In the genomic region with DNA sequence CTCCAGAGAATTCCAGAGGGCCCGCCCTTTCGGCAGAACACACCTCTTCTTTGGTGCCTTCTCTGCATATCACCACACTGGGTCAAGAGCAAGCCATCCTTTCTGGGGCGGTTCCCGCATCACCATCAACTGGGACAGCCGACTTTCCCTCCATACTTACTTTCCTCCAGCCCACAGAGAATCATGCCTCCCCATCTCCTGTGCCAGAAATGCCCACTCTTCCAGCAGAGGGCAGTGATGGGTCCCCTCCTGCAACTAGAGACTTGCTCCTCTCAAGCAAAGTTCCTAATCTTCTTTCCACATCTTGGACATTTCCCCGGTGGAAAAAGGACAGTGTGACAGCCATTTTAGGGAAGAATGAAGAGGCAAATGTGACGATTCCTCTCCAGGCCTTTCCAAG, we compare ENCODE assay signal across 8 cellular contexts.
A peak's percentile ranks its signal among the peaks of the same experiment; 100 is the strongest.
DNase-seq lines count a peak whose midpoint lies in the region; ATAC-seq and TF ChIP-seq lines count a peak whose summit lies in the region.

No MANE protein-coding gene starts in this region.

- no peak overlapping the region for H3K4me2 ChIP-seq in GM23248 (ENCODE audit: unreplicated experiment)

- H3K27me3 ChIP-seq in CD4-positive, alpha-beta T cell (ENCODE audit: control insufficient read depth, insufficient read depth, low read length), result peaks cover 14% of the 10 kb centered on the region
- H3K27me3 ChIP-seq in GM23248 (replicated peaks; ENCODE audit: insufficient read depth), result no peaks in the 10 kb centered on the region
- no peaks in the 10 kb centered on the region for H3K27me3 ChIP-seq in kidney epithelial cell (ENCODE audit: control insufficient read depth, insufficient read depth, low read length)

- H3K4me3 ChIP-seq in GM23248, result no peak overlapping the region
- no peak overlapping the region for H3K4me3 ChIP-seq in kidney epithelial cell (ENCODE audit: low read depth, low read length)

- peak in 7 of 10 experiments; percentile 5 to 28 (median 10) for DNase-seq in CD4-positive, alpha-beta T cell
- DNase-seq in GM23248, result peak; percentile 49
- peak; percentile 59 for DNase-seq in RWPE1 (ENCODE audit: low spot score)
- peak; percentile 65 for DNase-seq in MCF 10A (ENCODE audit: unreplicated experiment)
- DNase-seq in kidney epithelial cell (ENCODE audit: low read depth), result no peak
- DNase-seq in stimulated activated CD8-positive, alpha-beta memory T cell treated with anti-CD3 and anti-CD28 coated beads, Interleukin-4, amount 100 ng/mL, for 24 hours (ENCODE audit: low read depth), result peak; percentile 5

- no peak for ATAC-seq in CD4-positive, alpha-beta T cell (ENCODE audit: poor library complexity)
- ATAC-seq in GM18519 (IDR thresholded peaks at IDR 0.05; ENCODE audit: low FRiP score, unreplicated experiment) (no peak), GM21529 (IDR thresholded peaks at IDR 0.05; ENCODE audit: unreplicated experiment) (no peak)

- no peaks in the 10 kb centered on the region for H3K4me1 Mint-ChIP-seq in CD4-positive, alpha-beta T cell (ENCODE audit: low read depth)
- no peaks in the 10 kb centered on the region for H3K4me1 Mint-ChIP-seq in MCF 10A (ENCODE audit: insufficient read depth, unreplicated experiment)

- no peak overlapping the region for H3K27ac ChIP-seq in CD4-positive, alpha-beta T cell (ENCODE audit: low read depth, low read length)
- H3K27ac ChIP-seq in GM23248, result no peak overlapping the region
- no peak overlapping the region for H3K27ac ChIP-seq in RWPE1

- no peaks in the 10 kb centered on the region for H3K9me3 ChIP-seq in CD4-positive, alpha-beta T cell (ENCODE audit: control insufficient read depth, low read length)
- no peaks in the 10 kb centered on the region for H3K9me3 ChIP-seq in GM23248 (ENCODE audit: low read depth)

- no peaks in the 10 kb centered on the region for H3K36me3 Mint-ChIP-seq in CD4-positive, alpha-beta T cell (ENCODE audit: low read depth)
- H3K36me3 Mint-ChIP-seq in MCF 10A (ENCODE audit: insufficient read depth, unreplicated experiment), result no peaks in the 10 kb centered on the region

- peaks cover 61% of the 10 kb centered on the region for H3K79me2 ChIP-seq in GM23248 (ENCODE audit: insufficient read depth)

- peaks cover 58% of the 10 kb centered on the region for H3K27me3 Mint-ChIP-seq in CD4-positive, alpha-beta T cell
- peaks cover 26% of the 10 kb centered on the region for H3K27me3 Mint-ChIP-seq in MCF 10A (ENCODE audit: insufficient read depth, unreplicated experiment)

- H3K4me1 ChIP-seq in GM23248 (ENCODE audit: insufficient read depth), result peaks cover 52% of the 10 kb centered on the region

- in situ Hi-C loops in GM23248 (cut with MboI), result loop anchor here (10.0 kb wide), 1 partner anchor 132 kb away; no protein-coding TSS in a partner anchor

- peaks cover 37% of the 10 kb centered on the region for H3F3A ChIP-seq in GM23248 (ENCODE audit: insufficient read depth)

- H2AFZ ChIP-seq in GM23248, result no peak overlapping the region

- intact Hi-C loops in CD4-positive, alpha-beta T cell (cut with DNase I, micrococcal nuclease), result loop anchor here (1.0 to 5.0 kb wide), 3 partner anchors 199 to 284 kb away; no protein-coding TSS in a partner anchor
- intact Hi-C loops in MCF 10A (cut with micrococcal nuclease), result loop anchor here (1.0 kb wide), 2 partner anchors 139 to 145 kb away; no protein-coding TSS in a partner anchor

- peak; percentile 46 for TF ChIP-seq CTCF in CD4-positive, alpha-beta T cell (IDR thresholded peaks at IDR 0.05)
- peak; percentile 17; the same call in 1 of the 2 replicates for TF ChIP-seq CTCF in RWPE1 (conservative IDR thresholded peaks at IDR 0.05; ENCODE audit: low read depth)
- peak; percentile 38 for TF ChIP-seq CTCF in MCF 10A (IDR thresholded peaks at IDR 0.05; ENCODE audit: unreplicated experiment)
- TF ChIP-seq CTCF in kidney epithelial cell (IDR thresholded peaks at IDR 0.05; ENCODE audit: insufficient read depth, low read length, poor library complexity, severe bottlenecking), result peak; percentile 64

- 0 out of 2 replicates have a peak, but pooled peaks cover 3% of the 10 kb centered on the region for H3K36me3 ChIP-seq in GM23248 (ENCODE audit: low read depth)
- H3K36me3 ChIP-seq in kidney epithelial cell (ENCODE audit: control insufficient read depth, insufficient read depth, low read length), result no peaks in the 10 kb centered on the region

- H3K9ac ChIP-seq in GM23248, result no peak overlapping the region

- POLR2A ChIA-PET in CD4-positive, alpha-beta T cell (lab: Charles Lee), result no interaction called here
- POLR2A ChIA-PET in RWPE1 (lab: Yijun Ruan, JAX; ENCODE audit: low non-redundant PET) (no interaction called here), MCF 10A (lab: Yijun Ruan, JAX) (no interaction called here)

- no peaks in the 10 kb centered on the region for H3K9me3 Mint-ChIP-seq in CD4-positive, alpha-beta T cell
- H3K9me3 Mint-ChIP-seq in MCF 10A (ENCODE audit: unreplicated experiment), result no peaks in the 10 kb centered on the region

- 69 to 71% methylated on average over 7 of the region's 7 CpGs for WGBS in GM23248 (ENCODE audit: low coverage in 1 of 2, low lambda C conversion rate in 2 of 2, missing lambda C conversion rate in 2 of 2), 2 experiments

- no peak overlapping the region for H3K4me3 Mint-ChIP-seq in CD4-positive, alpha-beta T cell
- H3K4me3 Mint-ChIP-seq in MCF 10A (ENCODE audit: unreplicated experiment), result no peak overlapping the region

- H3K27ac Mint-ChIP-seq in CD4-positive, alpha-beta T cell, result no peak overlapping the region
- H3K27ac Mint-ChIP-seq in MCF 10A (ENCODE audit: low read depth, unreplicated experiment), result no peak overlapping the region

- H4K20me1 ChIP-seq in GM23248 (ENCODE audit: insufficient read depth), result no peaks in the 10 kb centered on the region

- CTCF ChIA-PET in CD4-positive, alpha-beta T cell (lab: Charles Lee), result no interaction called here
- CTCF ChIA-PET in RWPE1 (lab: Yijun Ruan, JAX) (interaction anchor here (0.8 to 1.2 kb wide), 3 partner anchors 32 to 200 kb away, joined by 3 to 5 read pairs (median 4); no protein-coding TSS in a partner anchor), MCF 10A (lab: Yijun Ruan, JAX) (interaction anchor here (0.8 to 1.0 kb wide), 3 partner anchors 65 to 182 kb away, joined by 3 to 4 read pairs (median 3); no protein-coding TSS in a partner anchor)

- no TSS peak for BruUV-seq in MCF 10A (replicated peaks; lab: Mats Ljungman, UMichigan)

- H3K9me2 ChIP-seq in GM23248 (ENCODE audit: insufficient read depth), result no peaks in the 10 kb centered on the region
